Comparison of ENCODE assay signal across 1 cellular context in genomic region chr6:136647363-136647763, GRCh38.
A peak's percentile ranks its signal among the peaks of the same experiment; 100 is the strongest.
TF ChIP-seq lines count a peak whose summit lies in the region.

No MANE protein-coding gene starts in this region.

TF ChIP-seq in K562, 482 proteins besides CTCF, POLR2A, EP300 and RAD21 (continued from another document and continues in another):
- TF ChIP-seq MGA (IDR thresholded peaks at IDR 0.05) (peak; percentile 65; the same call in 1 of the 2 replicates), KAT2B (IDR thresholded peaks at IDR 0.05; ENCODE audit: low read depth, low read length) (no peak), KDM5B (IDR thresholded peaks at IDR 0.05; ENCODE audit: insufficient replicate concordance, low read depth, low read length) (no peak), NKRF (IDR thresholded peaks at IDR 0.05; ENCODE audit: borderline replicate concordance) (no peak), TOE1 (IDR thresholded peaks at IDR 0.05; ENCODE audit: borderline replicate concordance) (no peak), TOE1 (CRISPR knock-in tag; IDR thresholded peaks at IDR 0.05; ENCODE audit: borderline replicate concordance, low read depth) (no peak), ERF (CRISPR knock-in tag; IDR thresholded peaks at IDR 0.05) (no peak), ZBED1 (IDR thresholded peaks at IDR 0.05) (no peak), CREM (IDR thresholded peaks at IDR 0.05; ENCODE audit: low read depth) (peak; percentile 24; the same call in 1 of the 2 replicates), MAFK (IDR thresholded peaks at IDR 0.05; ENCODE audit: low read length) (no peak), PTBP1 (IDR thresholded peaks at IDR 0.05; ENCODE audit: low read depth, low read length) (no peak), PHTF2 (CRISPR knock-in tag; IDR thresholded peaks at IDR 0.05) (no peak), MITF (IDR thresholded peaks at IDR 0.05) (no peak), HLTF (IDR thresholded peaks at IDR 0.05) (no peak), C11orf30 (IDR thresholded peaks at IDR 0.05; ENCODE audit: low read depth) (no peak), SMAD2 (IDR thresholded peaks at IDR 0.05; ENCODE audit: low read depth, low read length) (no peak), ZNF699 (CRISPR knock-in tag; IDR thresholded peaks at IDR 0.05; ENCODE audit: insufficient replicate concordance) (no peak), CBX8 (IDR thresholded peaks at IDR 0.05; ENCODE audit: borderline replicate concordance, extremely low read depth, low read depth, low read length, poor library complexity, severe bottlenecking) (no peak), SMARCE1 (IDR thresholded peaks at IDR 0.05) (no peak), FOXO4 (CRISPR knock-in tag; IDR thresholded peaks at IDR 0.05) (no peak), ZNF696 (CRISPR knock-in tag; conservative IDR thresholded peaks at IDR 0.05) (no peak), HDAC1 (IDR thresholded peaks at IDR 0.05) (peak in 1 of 2 experiments; percentile 38; a peak in 1 of 4 replicates), CTBP1 (IDR thresholded peaks at IDR 0.05; ENCODE audit: borderline replicate concordance) (no peak), IRF2 (CRISPR knock-in tag; IDR thresholded peaks at IDR 0.05) (no peak), TAF9B (IDR thresholded peaks at IDR 0.05; ENCODE audit: partially characterized antibody) (no peak), ZNF3 (CRISPR knock-in tag; IDR thresholded peaks at IDR 0.05) (no peak), PURB (CRISPR knock-in tag; IDR thresholded peaks at IDR 0.05; ENCODE audit: low read depth) (no peak), RFX5 (IDR thresholded peaks at IDR 0.05; ENCODE audit: low read depth, low read length) (no peak), CBX5 (IDR thresholded peaks at IDR 0.05; ENCODE audit: borderline replicate concordance, low read depth) (no peak), TRIM24 (IDR thresholded peaks at IDR 0.05) (no peak), SETDB1 (IDR thresholded peaks at IDR 0.05; ENCODE audit: low read length) (no peak), HMG20A (CRISPR knock-in tag; conservative IDR thresholded peaks at IDR 0.05) (no peak), NR2C1 (IDR thresholded peaks at IDR 0.05) (no peak), NR2C1 (tag; IDR thresholded peaks at IDR 0.05) (no peak), NFE2L1 (tag; IDR thresholded peaks at IDR 0.05; ENCODE audit: borderline replicate concordance, low read depth) (no peak), PYGO2 (tag; IDR thresholded peaks at IDR 0.05) (no peak)
- TF ChIP-seq, protein P1, sequence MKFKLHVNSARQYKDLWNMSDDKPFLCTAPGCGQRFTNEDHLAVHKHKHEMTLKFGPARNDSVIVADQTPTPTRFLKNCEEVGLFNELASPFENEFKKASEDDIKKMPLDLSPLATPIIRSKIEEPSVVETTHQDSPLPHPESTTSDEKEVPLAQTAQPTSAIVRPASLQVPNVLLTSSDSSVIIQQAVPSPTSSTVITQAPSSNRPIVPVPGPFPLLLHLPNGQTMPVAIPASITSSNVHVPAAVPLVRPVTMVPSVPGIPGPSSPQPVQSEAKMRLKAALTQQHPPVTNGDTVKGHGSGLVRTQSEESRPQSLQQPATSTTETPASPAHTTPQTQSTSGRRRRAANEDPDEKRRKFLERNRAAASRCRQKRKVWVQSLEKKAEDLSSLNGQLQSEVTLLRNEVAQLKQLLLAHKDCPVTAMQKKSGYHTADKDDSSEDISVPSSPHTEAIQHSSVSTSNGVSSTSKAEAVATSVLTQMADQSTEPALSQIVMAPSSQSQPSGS (CRISPR knock-in tag; IDR thresholded peaks at IDR 0.05), result no peak
- TF ChIP-seq, protein P2, sequence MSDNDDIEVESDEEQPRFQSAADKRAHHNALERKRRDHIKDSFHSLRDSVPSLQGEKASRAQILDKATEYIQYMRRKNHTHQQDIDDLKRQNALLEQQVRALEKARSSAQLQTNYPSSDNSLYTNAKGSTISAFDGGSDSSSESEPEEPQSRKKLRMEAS (CRISPR knock-in tag; IDR thresholded peaks at IDR 0.05), result no peak
- TF ChIP-seq, protein P3, sequence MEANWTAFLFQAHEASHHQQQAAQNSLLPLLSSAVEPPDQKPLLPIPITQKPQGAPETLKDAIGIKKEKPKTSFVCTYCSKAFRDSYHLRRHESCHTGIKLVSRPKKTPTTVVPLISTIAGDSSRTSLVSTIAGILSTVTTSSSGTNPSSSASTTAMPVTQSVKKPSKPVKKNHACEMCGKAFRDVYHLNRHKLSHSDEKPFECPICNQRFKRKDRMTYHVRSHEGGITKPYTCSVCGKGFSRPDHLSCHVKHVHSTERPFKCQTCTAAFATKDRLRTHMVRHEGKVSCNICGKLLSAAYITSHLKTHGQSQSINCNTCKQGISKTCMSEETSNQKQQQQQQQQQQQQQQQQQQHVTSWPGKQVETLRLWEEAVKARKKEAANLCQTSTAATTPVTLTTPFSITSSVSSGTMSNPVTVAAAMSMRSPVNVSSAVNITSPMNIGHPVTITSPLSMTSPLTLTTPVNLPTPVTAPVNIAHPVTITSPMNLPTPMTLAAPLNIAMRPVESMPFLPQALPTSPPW (CRISPR knock-in tag; IDR thresholded peaks at IDR 0.05), result peak; percentile 22; the same call in 1 of the 2 replicates
- TF ChIP-seq, protein P4, sequence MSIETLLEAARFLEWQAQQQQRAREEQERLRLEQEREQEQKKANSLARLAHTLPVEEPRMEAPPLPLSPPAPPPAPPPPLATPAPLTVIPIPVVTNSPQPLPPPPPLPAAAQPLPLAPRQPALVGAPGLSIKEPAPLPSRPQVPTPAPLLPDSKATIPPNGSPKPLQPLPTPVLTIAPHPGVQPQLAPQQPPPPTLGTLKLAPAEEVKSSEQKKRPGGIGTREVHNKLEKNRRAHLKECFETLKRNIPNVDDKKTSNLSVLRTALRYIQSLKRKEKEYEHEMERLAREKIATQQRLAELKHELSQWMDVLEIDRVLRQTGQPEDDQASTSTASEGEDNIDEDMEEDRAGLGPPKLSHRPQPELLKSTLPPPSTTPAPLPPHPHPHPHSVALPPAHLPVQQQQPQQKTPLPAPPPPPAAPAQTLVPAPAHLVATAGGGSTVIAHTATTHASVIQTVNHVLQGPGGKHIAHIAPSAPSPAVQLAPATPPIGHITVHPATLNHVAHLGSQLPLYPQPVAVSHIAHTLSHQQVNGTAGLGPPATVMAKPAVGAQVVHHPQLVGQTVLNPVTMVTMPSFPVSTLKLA (conservative IDR thresholded peaks at IDR 0.05), result peak in 1 of 2 experiments; percentile 66; a peak in 3 of 4 replicates
- TF ChIP-seq, protein P5, sequence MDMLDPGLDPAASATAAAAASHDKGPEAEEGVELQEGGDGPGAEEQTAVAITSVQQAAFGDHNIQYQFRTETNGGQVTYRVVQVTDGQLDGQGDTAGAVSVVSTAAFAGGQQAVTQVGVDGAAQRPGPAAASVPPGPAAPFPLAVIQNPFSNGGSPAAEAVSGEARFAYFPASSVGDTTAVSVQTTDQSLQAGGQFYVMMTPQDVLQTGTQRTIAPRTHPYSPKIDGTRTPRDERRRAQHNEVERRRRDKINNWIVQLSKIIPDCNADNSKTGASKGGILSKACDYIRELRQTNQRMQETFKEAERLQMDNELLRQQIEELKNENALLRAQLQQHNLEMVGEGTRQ (CRISPR knock-in tag; IDR thresholded peaks at IDR 0.05), result no peak
